Comparison of ENCODE assay signal across 10 cellular contexts in genomic region chrX:154375156-154375504, GRCh38. TPM values are rescaled to one million over a fixed set of nuclear protein-coding genes. Genes with fewer than 3 reads are reported as not detected.
DNase-seq lines count a peak whose midpoint lies in the region; ATAC-seq, FAIRE-seq and TF ChIP-seq lines count a peak whose summit lies in the region.
"Had no signal": no experiment of that assay in that cellular context is flagged by ENCODE, and none has a peak within 500 bp of the region (broad histone marks: within the 10 kb centered on the region; RNA-seq: fewer than 3 reads in every experiment).

No MANE protein-coding gene starts in this region.

- POLR2A ChIA-PET in PC-3 (lab: Charles Lee; ENCODE audit: unreplicated experiment) = no interaction called here

- H3K36me3 ChIP-seq in DOHH2 (ENCODE audit: control insufficient read depth, low read length) = peaks cover 3% of the 10 kb centered on the region
- no peaks in the 10 kb centered on the region for H3K36me3 ChIP-seq in PC-3 (ENCODE audit: low read depth, low read length)
- H3K36me3 ChIP-seq in endodermal cell (ENCODE audit: control insufficient read depth, insufficient read depth, low read length) = peaks cover 3% of the 10 kb centered on the region
- peaks cover 9 to 15% (median 10%) of the 10 kb centered on the region in 4 donors for H3K36me3 ChIP-seq in sigmoid colon
- no peaks in the 10 kb centered on the region for H3K36me3 ChIP-seq in SJCRH30

- H3K4me1 Mint-ChIP-seq in endodermal cell = peaks cover 3% of the 10 kb centered on the region

- TF ChIP-seq CTCF in DOHH2 (IDR thresholded peaks at IDR 0.05; ENCODE audit: low read depth, low read length, poor library complexity, severe bottlenecking) (no peak), PC-3 (conservative IDR thresholded peaks at IDR 0.05; ENCODE audit: low read depth, low read length) (no peak), endodermal cell (conservative IDR thresholded peaks at IDR 0.05) (no peak), sigmoid colon (IDR thresholded peaks at IDR 0.05) (no peak)

- ATAC-seq in PC-3 = no peak

- peak overlapping the region; percentile 39 for H3K4me3 Mint-ChIP-seq in endodermal cell

- H4K20me1 ChIP-seq in DOHH2 (ENCODE audit: control insufficient read depth, insufficient read depth, low read depth, low read length) (no peaks in the 10 kb centered on the region), PC-3 (ENCODE audit: low read length) (no peaks in the 10 kb centered on the region; the same call in 1 of the 2 replicates)

- H3K4me3 ChIP-seq in DOHH2 (ENCODE audit: low read length) (peak overlapping the region; percentile 68), PC-3 (ENCODE audit: low read length) (peak overlapping the region; percentile 64), endodermal cell (ENCODE audit: low read length) (peak overlapping the region; percentile 10), sigmoid colon (peak overlapping the region; percentile 28 to 80 (median 78)), SJCRH30 (no peak overlapping the region)

- H3K27me3 ChIP-seq in DOHH2 (ENCODE audit: control insufficient read depth, low read length) = peaks cover 8% of the 10 kb centered on the region; the same call in 1 of the 2 replicates
- no peaks in the 10 kb centered on the region for H3K27me3 ChIP-seq in PC-3 (ENCODE audit: low read length)
- H3K27me3 ChIP-seq in endodermal cell (ENCODE audit: control insufficient read depth, insufficient read depth, low read length, poor library complexity, severe bottlenecking) = no peaks in the 10 kb centered on the region
- peaks cover 0 to 5% (median 0%) of the 10 kb centered on the region in 3 donors for H3K27me3 ChIP-seq in sigmoid colon
- H3K27me3 ChIP-seq in SJCRH30 = no peaks in the 10 kb centered on the region

- H3K4me2 ChIP-seq in DOHH2 (ENCODE audit: low read length) = peak overlapping the region; percentile 76
- H3K4me2 ChIP-seq in PC-3 (ENCODE audit: low read length) = peak overlapping the region; percentile 85

- no peak for DNase-seq in PC-3
- no peak for DNase-seq in endodermal cell
- no peak for DNase-seq in sigmoid colon
- DNase-seq in GM12892 (ENCODE audit: insufficient read length) = no peak
- DNase-seq in DMS53 (lab: John Stamatoyannopoulos, UW) = no peak
- DNase-seq in amygdala (lab: John Stamatoyannopoulos, UW) = no peak
- no peak for DNase-seq in SJCRH30
- DNase-seq: NCI-H2029 had no signal

- peaks cover 44% of the 10 kb centered on the region for H3K9me3 Mint-ChIP-seq in endodermal cell

- no peak overlapping the region for H3K27ac ChIP-seq in DOHH2 (ENCODE audit: low read depth, low read length)
- H3K27ac ChIP-seq in PC-3 (ENCODE audit: low read length) = no peak overlapping the region
- no peak overlapping the region for H3K27ac ChIP-seq in endodermal cell (ENCODE audit: low read depth, low read length)
- peak overlapping the region; percentile 98 to 99 (median 98) for H3K27ac ChIP-seq in sigmoid colon
- H3K27ac ChIP-seq in SJCRH30 = no peak overlapping the region

- H3K4me1 ChIP-seq in DOHH2 (ENCODE audit: control insufficient read depth, low read length) (peaks cover 54% of the 10 kb centered on the region), PC-3 (ENCODE audit: insufficient read depth, low read length) (peaks cover 27% of the 10 kb centered on the region), endodermal cell (ENCODE audit: control insufficient read depth, insufficient read depth, low read length) (no peaks in the 10 kb centered on the region), sigmoid colon (peaks cover 0 to 17% (median 10%) of the 10 kb centered on the region in 4 donors), SJCRH30 (peaks cover 5% of the 10 kb centered on the region; the same call in 1 of the 2 replicates)

- H3K9ac ChIP-seq in PC-3 (ENCODE audit: low read length) (peak overlapping the region; percentile 3; the same call in 1 of the 2 replicates), endodermal cell (ENCODE audit: extremely low read depth, low read length, poor library complexity, severe bottlenecking) (no peak overlapping the region)

- H3K27me3 Mint-ChIP-seq in endodermal cell (ENCODE audit: insufficient read depth) = peaks cover 16% of the 10 kb centered on the region

- intact Hi-C loops in PC-3 (cut with micrococcal nuclease) = loop anchor here (10.0 kb wide), 1 partner anchor 400 kb away; the partner anchor contains the start of genes HCFC1 and TMEM187
- intact Hi-C loops in sigmoid colon (cut with DNase I) = no loop called here

- peaks cover under 1% of the 10 kb centered on the region for H3K36me3 Mint-ChIP-seq in endodermal cell (ENCODE audit: low read depth)

- WGBS in endodermal cell (ENCODE audit: insufficient coverage in 1 of 2, insufficient read length in 1 of 2), 2 experiments = 70 to 85% methylated on average over 2 to 8 of the region's 10 CpGs
- WGBS in sigmoid colon, 2 donors = 24 to 70% methylated on average over 10 of the region's 10 CpGs

- no peak for TF ChIP-seq POLR2A in sigmoid colon (IDR thresholded peaks at IDR 0.05)
- TF ChIP-seq POLR2A in GM12892 (IDR thresholded peaks at IDR 0.05; ENCODE audit: low read depth, low read length) = no peak

- BruUV-seq in PC-3 (replicated peaks; lab: Mats Ljungman, UMichigan) = no TSS peak

- no peak for FAIRE-seq in GM12892 (lab: Jason Lieb, UNC)
- FAIRE-seq: GM18507 had no signal

- no peak for TF ChIP-seq EP300 in sigmoid colon (IDR thresholded peaks at IDR 0.05)

- H3K9me2 ChIP-seq in DOHH2 (replicated peaks; ENCODE audit: control insufficient read depth, low read length) (no peaks in the 10 kb centered on the region), PC-3 (replicated peaks; ENCODE audit: low read length) (no peaks in the 10 kb centered on the region)

- CTCF ChIA-PET in PC-3 (lab: Charles Lee) = interaction anchor here (0.5 kb wide), 1 partner anchor 35 kb away, joined by 5 read pairs; no protein-coding TSS in a partner anchor

- H3F3A ChIP-seq in DOHH2 (ENCODE audit: control insufficient read depth, insufficient read depth) = no peaks in the 10 kb centered on the region
- no peaks in the 10 kb centered on the region for H3F3A ChIP-seq in PC-3 (ENCODE audit: low read length, unreplicated experiment)

- no peak overlapping the region for H3K27ac Mint-ChIP-seq in endodermal cell

- H3K79me2 ChIP-seq in DOHH2 (ENCODE audit: control insufficient read depth, low read length) (peaks cover 18% of the 10 kb centered on the region), PC-3 (ENCODE audit: low read length) (peaks cover 63% of the 10 kb centered on the region)

- H3K9me3 ChIP-seq in DOHH2 (ENCODE audit: control insufficient read depth, insufficient read depth, low read length) (no peaks in the 10 kb centered on the region), PC-3 (ENCODE audit: low read length) (no peaks in the 10 kb centered on the region), endodermal cell (ENCODE audit: control insufficient read depth, low read length) (no peaks in the 10 kb centered on the region), sigmoid colon (no peaks in the 10 kb centered on the region), SJCRH30 (replicated peaks) (no peaks in the 10 kb centered on the region)

- peak overlapping the region; percentile 74; the same call in 1 of the 2 replicates for H2AFZ ChIP-seq in PC-3 (ENCODE audit: low read length)

RNA-seq across cellular contexts. Expression of gene FLNA, which starts 0.7 kb away (rescaled TPM):
- total RNA-seq in PC-3 (2014; rRNA removed) (2,058 and 3,170 TPM in 2 replicates), endodermal cell (1,000 to 10,000 TPM; 1,074 to 1,251 TPM), sigmoid colon (1,000 to 10,000 TPM; 2,494 to 9,435 (median 5,341) TPM)
- 609 TPM for polyA plus RNA-seq in endodermal cell (2013, experiment 1 of 2)
- polyA plus RNA-seq in endodermal cell (2013, experiment 2 of 2) = 609 TPM
- 100 to 1,000 TPM in 1 of 3 donors, 10 to 100 TPM in 2; 27.0 to 442 (median 42.0) TPM for polyA plus RNA-seq in sigmoid colon
- 131 TPM for polyA plus RNA-seq in GM12892 (2012; ENCODE audit: missing spikeins)
- 142 and 173 TPM in 2 replicates for total RNA-seq in SJCRH30 (2014; rRNA removed; shearing (Covaris generic))

RNA-seq across cellular contexts. Expression of gene EMD, which starts 4.0 kb away (rescaled TPM):
- total RNA-seq in PC-3 (2014; rRNA removed) (46.8 and 49.0 TPM in 2 replicates), endodermal cell (10 to 100 TPM; 60.3 to 76.4 TPM), sigmoid colon (10 to 100 TPM; 44.3 to 66.8 (median 48.6) TPM)
- 91.0 TPM for polyA plus RNA-seq in endodermal cell (2013, experiment 1 of 2)
- polyA plus RNA-seq in endodermal cell (2013, experiment 2 of 2) = 77.9 TPM
- polyA plus RNA-seq in sigmoid colon = 10 to 100 TPM; 40.7 to 87.9 (median 42.6) TPM
- 41.4 TPM for polyA plus RNA-seq in GM12892 (2012; ENCODE audit: missing spikeins)
- 40.1 and 41.3 TPM in 2 replicates for total RNA-seq in SJCRH30 (2014; rRNA removed; shearing (Covaris generic))

RNA-seq across cellular contexts. Expression of gene RPL10, which starts 23.0 kb away (rescaled TPM):
- total RNA-seq in PC-3 (2014; rRNA removed) = 2,879 and 3,401 TPM in 2 replicates
- total RNA-seq in endodermal cell = 1,000 to 10,000 TPM; 2,142 to 2,551 TPM
- 2,954 TPM for polyA plus RNA-seq in endodermal cell (2013, experiment 1 of 2)
- 2,652 TPM for polyA plus RNA-seq in endodermal cell (2013, experiment 2 of 2)
- 1,000 to 10,000 TPM; 3,138 to 8,651 (median 6,770) TPM for total RNA-seq in sigmoid colon
- 1,000 to 10,000 TPM; 4,760 to 8,094 (median 5,003) TPM for polyA plus RNA-seq in sigmoid colon
- 3,825 TPM for polyA plus RNA-seq in GM12892 (2012; ENCODE audit: missing spikeins)
- 3,093 and 3,558 TPM in 2 replicates for total RNA-seq in SJCRH30 (2014; rRNA removed; shearing (Covaris generic))

RNA-seq across cellular contexts. Expression of gene DNASE1L1, which starts 33.9 kb away (rescaled TPM):
- total RNA-seq in PC-3 (2014; rRNA removed) (29.8 TPM in 2 replicates), endodermal cell (10 to 100 TPM; 13.8 to 17.0 TPM), sigmoid colon (10 to 100 TPM; 10.9 to 21.8 (median 16.6) TPM)
- polyA plus RNA-seq in endodermal cell (2013, experiment 1 of 2) = 13.1 TPM
- 10.9 TPM for polyA plus RNA-seq in endodermal cell (2013, experiment 2 of 2)
- 10 to 100 TPM; 15.5 to 25.7 (median 17.4) TPM for polyA plus RNA-seq in sigmoid colon
- polyA plus RNA-seq in GM12892 (2012; ENCODE audit: missing spikeins) = 12.3 TPM
- 20.9 and 21.7 TPM in 2 replicates for total RNA-seq in SJCRH30 (2014; rRNA removed; shearing (Covaris generic))

RNA-seq across cellular contexts. Expression of gene TAFAZZIN, which starts 36.2 kb away (rescaled TPM):
- total RNA-seq in PC-3 (2014; rRNA removed) (39.4 and 41.5 TPM in 2 replicates), endodermal cell (10 to 100 TPM; 32.9 to 62.9 TPM), sigmoid colon (10 to 100 TPM; 35.7 to 58.2 (median 36.6) TPM)
- polyA plus RNA-seq in endodermal cell (2013, experiment 1 of 2) = 40.6 TPM
- polyA plus RNA-seq in endodermal cell (2013, experiment 2 of 2) = 39.8 TPM
- 10 to 100 TPM in 1 of 3 donors, 1 to 10 TPM in 2; 8.4 to 48.0 (median 9.2) TPM for polyA plus RNA-seq in sigmoid colon
- 26.3 TPM for polyA plus RNA-seq in GM12892 (2012; ENCODE audit: missing spikeins)
- 8.1 and 12.1 TPM in 2 replicates for total RNA-seq in SJCRH30 (2014; rRNA removed; shearing (Covaris generic))

Comparison
In these comparisons a context has a peak if more than half of its experiments do, and no peak if none do; other contexts are left out.
1. H3K27ac ChIP-seq: peak in sigmoid colon (4 of 4); none in DOHH2 (single experiment), PC-3 (single experiment), endodermal cell (single experiment) and SJCRH30 (single experiment).